Comparison of ENCODE assay signal across 1 cellular context in the genomic region with DNA sequence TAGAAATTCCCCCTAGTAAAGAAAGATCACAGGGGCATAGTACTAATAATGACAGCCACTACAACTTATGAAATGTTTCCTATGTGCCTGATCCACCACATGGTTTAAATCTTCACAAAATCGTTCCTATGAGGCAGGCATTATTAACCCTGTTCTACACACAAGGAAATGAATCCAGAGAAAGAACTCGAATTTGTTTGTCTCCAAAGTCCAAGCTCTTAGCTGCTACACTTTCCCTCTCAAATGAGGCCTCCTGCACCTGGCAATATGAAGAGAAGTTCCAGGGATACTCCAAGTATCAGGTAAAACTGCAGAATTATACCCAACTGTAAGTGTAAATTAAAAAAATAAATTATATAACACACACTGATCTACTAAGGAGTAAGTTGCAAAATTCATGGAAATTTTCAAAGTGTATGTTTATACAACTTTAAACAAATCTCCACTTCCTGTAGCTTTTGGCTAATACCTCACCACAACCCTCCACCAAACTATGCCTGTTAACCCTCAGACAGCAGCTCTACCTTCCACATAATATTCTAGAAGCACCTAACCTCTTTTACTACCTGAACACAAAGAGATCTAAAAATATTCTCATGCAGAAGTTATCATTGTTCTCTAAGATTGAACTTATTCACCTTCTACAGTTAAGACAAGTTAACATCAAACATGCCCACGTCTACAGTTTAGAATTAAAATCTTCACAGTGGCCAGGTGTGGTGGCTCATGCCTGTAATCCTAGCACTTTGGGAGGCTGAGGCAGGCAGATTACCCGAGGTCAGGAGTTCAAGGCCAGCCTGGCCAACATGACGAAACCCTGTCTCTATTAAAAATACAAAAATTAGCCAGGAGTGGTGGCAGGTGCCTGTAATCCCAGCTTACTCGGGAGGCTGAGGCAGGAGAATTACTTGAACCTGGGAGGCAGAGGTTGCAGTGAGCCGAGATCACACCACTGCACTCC.
A peak's percentile ranks its signal among the peaks of the same experiment; 100 is the strongest.
TF ChIP-seq lines count a peak whose summit lies in the region.

No MANE protein-coding gene starts in this region.

TF ChIP-seq in HepG2, 621 proteins besides CTCF, POLR2A, EP300 and RAD21 (continued from another document and continues in another):
- TF ChIP-seq, protein P1, sequence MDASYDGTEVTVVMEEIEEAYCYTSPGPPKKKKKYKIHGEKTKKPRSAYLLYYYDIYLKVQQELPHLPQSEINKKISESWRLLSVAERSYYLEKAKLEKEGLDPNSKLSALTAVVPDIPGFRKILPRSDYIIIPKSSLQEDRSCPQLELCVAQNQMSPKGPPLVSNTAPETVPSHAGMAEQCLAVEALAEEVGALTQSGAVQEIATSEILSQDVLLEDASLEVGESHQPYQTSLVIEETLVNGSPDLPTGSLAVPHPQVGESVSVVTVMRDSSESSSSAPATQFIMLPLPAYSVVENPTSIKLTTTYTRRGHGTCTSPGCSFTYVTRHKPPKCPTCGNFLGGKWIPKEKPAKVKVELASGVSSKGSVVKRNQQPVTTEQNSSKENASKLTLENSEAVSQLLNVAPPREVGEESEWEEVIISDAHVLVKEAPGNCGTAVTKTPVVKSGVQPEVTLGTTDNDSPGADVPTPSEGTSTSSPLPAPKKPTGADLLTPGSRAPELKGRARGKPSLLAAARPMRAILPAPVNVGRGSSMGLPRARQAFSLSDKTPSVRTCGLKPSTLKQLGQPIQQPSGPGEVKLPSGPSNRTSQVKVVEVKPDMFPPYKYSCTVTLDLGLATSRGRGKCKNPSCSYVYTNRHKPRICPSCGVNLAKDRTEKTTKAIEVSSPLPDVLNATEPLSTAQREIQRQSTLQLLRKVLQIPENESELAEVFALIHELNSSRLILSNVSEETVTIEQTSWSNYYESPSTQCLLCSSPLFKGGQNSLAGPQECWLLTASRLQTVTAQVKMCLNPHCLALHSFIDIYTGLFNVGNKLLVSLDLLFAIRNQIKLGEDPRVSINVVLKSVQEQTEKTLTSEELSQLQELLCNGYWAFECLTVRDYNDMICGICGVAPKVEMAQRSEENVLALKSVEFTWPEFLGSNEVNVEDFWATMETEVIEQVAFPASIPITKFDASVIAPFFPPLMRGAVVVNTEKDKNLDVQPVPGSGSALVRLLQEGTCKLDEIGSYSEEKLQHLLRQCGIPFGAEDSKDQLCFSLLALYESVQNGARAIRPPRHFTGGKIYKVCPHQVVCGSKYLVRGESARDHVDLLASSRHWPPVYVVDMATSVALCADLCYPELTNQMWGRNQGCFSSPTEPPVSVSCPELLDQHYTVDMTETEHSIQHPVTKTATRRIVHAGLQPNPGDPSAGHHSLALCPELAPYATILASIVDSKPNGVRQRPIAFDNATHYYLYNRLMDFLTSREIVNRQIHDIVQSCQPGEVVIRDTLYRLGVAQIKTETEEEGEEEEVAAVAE (CRISPR knock-in tag; IDR thresholded peaks at IDR 0.05; ENCODE audit: borderline replicate concordance): no peak
- TF ChIP-seq MTF2 (CRISPR knock-in tag; IDR thresholded peaks at IDR 0.05; ENCODE audit: borderline replicate concordance) (no peak), ZNF331 (CRISPR knock-in tag; IDR thresholded peaks at IDR 0.05) (0 out of 2 replicates have a peak, but pooled peaks have one; percentile 7), ZNF652 (CRISPR knock-in tag; IDR thresholded peaks at IDR 0.05; ENCODE audit: borderline replicate concordance, low read depth) (peak; percentile 79), MED13 (CRISPR knock-in tag; IDR thresholded peaks at IDR 0.05) (no peak), SOX6 (IDR thresholded peaks at IDR 0.05) (no peak), SOX6 (CRISPR knock-in tag; IDR thresholded peaks at IDR 0.05) (no peak), HNRNPK (IDR thresholded peaks at IDR 0.05; ENCODE audit: low read depth, low read length, poor library complexity, severe bottlenecking) (no peak), ZNF44 (CRISPR knock-in tag; IDR thresholded peaks at IDR 0.05) (0 out of 2 replicates have a peak, but pooled peaks have one; percentile 13), MYPOP (CRISPR knock-in tag; IDR thresholded peaks at IDR 0.05) (peak; percentile 59; the same call in 1 of the 2 replicates), ZNF354B (CRISPR knock-in tag; IDR thresholded peaks at IDR 0.05) (no peak), HNF4G (IDR thresholded peaks at IDR 0.05; ENCODE audit: borderline replicate concordance, low read depth, low read length) (no peak), HNF4G (CRISPR knock-in tag; IDR thresholded peaks at IDR 0.05; ENCODE audit: borderline replicate concordance, low read depth) (no peak), ZNF710 (CRISPR knock-in tag; IDR thresholded peaks at IDR 0.05; ENCODE audit: borderline replicate concordance) (no peak), KLF16 (CRISPR knock-in tag; IDR thresholded peaks at IDR 0.05) (no peak), HNF1B (CRISPR knock-in tag; IDR thresholded peaks at IDR 0.05) (0 out of 2 replicates have a peak, but pooled peaks have one; percentile 38), ATF5 (CRISPR knock-in tag; IDR thresholded peaks at IDR 0.05; ENCODE audit: low read depth) (no peak), PRPF4 (IDR thresholded peaks at IDR 0.05; ENCODE audit: low read depth, low read length, poor library complexity, severe bottlenecking) (no peak), PITX1 (CRISPR knock-in tag; IDR thresholded peaks at IDR 0.05) (peak; percentile 15; the same call in 1 of the 2 replicates), ZSCAN5A (CRISPR knock-in tag; IDR thresholded peaks at IDR 0.05; ENCODE audit: borderline replicate concordance) (no peak), SAP130 (CRISPR knock-in tag; IDR thresholded peaks at IDR 0.05; ENCODE audit: low read depth) (peak; percentile 21; the same call in 1 of the 2 replicates), ZNF558 (CRISPR knock-in tag; IDR thresholded peaks at IDR 0.05; ENCODE audit: borderline replicate concordance) (no peak), GATAD1 (CRISPR knock-in tag; IDR thresholded peaks at IDR 0.05) (no peak)
- TF ChIP-seq, protein P2, sequence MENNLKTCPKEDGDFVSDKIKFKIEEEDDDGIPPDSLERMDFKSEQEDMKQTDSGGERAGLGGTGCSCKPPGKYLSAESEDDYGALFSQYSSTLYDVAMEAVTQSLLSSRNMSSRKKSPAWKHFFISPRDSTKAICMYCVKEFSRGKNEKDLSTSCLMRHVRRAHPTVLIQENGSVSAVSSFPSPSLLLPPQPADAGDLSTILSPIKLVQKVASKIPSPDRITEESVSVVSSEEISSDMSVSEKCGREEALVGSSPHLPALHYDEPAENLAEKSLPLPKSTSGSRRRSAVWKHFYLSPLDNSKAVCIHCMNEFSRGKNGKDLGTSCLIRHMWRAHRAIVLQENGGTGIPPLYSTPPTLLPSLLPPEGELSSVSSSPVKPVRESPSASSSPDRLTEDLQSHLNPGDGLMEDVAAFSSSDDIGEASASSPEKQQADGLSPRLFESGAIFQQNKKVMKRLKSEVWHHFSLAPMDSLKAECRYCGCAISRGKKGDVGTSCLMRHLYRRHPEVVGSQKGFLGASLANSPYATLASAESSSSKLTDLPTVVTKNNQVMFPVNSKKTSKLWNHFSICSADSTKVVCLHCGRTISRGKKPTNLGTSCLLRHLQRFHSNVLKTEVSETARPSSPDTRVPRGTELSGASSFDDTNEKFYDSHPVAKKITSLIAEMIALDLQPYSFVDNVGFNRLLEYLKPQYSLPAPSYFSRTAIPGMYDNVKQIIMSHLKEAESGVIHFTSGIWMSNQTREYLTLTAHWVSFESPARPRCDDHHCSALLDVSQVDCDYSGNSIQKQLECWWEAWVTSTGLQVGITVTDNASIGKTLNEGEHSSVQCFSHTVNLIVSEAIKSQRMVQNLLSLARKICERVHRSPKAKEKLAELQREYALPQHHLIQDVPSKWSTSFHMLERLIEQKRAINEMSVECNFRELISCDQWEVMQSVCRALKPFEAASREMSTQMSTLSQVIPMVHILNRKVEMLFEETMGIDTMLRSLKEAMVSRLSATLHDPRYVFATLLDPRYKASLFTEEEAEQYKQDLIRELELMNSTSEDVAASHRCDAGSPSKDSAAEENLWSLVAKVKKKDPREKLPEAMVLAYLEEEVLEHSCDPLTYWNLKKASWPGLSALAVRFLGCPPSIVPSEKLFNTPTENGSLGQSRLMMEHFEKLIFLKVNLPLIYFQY (CRISPR knock-in tag; IDR thresholded peaks at IDR 0.05; ENCODE audit: borderline replicate concordance): no peak
- TF ChIP-seq, protein P3, sequence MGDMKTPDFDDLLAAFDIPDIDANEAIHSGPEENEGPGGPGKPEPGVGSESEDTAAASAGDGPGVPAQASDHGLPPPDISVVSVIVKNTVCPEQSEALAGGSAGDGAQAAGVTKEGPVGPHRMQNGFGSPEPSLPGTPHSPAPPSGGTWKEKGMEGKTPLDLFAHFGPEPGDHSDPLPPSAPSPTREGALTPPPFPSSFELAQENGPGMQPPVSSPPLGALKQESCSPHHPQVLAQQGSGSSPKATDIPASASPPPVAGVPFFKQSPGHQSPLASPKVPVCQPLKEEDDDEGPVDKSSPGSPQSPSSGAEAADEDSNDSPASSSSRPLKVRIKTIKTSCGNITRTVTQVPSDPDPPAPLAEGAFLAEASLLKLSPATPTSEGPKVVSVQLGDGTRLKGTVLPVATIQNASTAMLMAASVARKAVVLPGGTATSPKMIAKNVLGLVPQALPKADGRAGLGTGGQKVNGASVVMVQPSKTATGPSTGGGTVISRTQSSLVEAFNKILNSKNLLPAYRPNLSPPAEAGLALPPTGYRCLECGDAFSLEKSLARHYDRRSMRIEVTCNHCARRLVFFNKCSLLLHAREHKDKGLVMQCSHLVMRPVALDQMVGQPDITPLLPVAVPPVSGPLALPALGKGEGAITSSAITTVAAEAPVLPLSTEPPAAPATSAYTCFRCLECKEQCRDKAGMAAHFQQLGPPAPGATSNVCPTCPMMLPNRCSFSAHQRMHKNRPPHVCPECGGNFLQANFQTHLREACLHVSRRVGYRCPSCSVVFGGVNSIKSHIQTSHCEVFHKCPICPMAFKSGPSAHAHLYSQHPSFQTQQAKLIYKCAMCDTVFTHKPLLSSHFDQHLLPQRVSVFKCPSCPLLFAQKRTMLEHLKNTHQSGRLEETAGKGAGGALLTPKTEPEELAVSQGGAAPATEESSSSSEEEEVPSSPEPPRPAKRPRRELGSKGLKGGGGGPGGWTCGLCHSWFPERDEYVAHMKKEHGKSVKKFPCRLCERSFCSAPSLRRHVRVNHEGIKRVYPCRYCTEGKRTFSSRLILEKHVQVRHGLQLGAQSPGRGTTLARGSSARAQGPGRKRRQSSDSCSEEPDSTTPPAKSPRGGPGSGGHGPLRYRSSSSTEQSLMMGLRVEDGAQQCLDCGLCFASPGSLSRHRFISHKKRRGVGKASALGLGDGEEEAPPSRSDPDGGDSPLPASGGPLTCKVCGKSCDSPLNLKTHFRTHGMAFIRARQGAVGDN (CRISPR knock-in tag; IDR thresholded peaks at IDR 0.05): no peak
- TF ChIP-seq, protein P4, sequence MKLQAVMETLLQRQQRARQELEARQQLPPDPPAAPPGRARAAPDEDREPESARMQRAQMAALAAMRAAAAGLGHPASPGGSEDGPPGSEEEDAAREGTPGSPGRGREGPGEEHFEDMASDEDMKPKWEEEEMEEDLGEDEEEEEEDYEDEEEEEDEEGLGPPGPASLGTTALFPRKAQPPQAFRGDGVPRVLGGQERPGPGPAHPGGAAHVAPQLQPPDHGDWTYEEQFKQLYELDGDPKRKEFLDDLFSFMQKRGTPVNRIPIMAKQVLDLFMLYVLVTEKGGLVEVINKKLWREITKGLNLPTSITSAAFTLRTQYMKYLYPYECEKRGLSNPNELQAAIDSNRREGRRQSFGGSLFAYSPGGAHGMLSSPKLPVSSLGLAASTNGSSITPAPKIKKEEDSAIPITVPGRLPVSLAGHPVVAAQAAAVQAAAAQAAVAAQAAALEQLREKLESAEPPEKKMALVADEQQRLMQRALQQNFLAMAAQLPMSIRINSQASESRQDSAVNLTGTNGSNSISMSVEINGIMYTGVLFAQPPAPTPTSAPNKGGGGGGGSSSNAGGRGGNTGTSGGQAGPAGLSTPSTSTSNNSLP (IDR thresholded peaks at IDR 0.05; ENCODE audit: low read depth, low read length): peak; percentile 21; the same call in 1 of the 2 replicates
